8 cellular contexts compared by ENCODE assay signal in the genomic region with DNA sequence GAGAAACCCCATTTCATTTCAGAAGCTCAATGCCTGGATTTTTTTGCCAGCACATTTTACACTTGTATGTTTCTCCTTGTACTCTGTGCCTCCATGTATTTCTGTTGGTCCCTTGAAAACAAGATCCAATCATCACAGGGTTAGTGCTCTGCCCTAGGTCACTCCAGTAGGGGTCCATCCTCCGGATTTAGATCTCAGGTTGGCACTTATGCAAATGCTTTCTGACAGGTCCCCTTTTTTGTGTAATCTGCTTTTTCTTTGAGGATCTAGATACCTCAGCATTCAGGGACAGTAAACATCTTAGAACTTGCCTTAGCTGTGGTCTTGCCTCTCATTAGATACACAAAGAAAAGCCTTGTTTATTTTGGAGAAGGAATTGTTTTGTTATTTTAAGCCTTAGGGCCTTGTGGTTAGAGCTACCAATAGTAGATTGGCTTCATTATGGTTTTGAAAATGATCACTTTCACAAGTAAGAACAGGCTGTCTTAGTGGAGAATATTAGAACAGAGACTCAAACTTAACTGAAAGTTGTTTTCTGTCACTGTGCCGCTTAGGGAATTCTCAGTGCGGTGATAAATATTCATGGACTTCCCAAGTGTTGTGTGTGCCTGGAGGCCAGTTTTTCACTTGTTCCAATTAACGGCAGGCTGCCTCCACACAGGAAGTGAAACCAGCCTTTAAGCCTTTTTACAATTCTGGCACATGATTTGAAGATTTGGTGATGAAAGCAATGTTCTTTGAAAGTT. TPM values are rescaled to one million over a fixed set of nuclear protein-coding genes. Genes with fewer than 3 reads are reported as not detected.
DNase-seq lines count a peak whose midpoint lies in the region; ATAC-seq and TF ChIP-seq lines count a peak whose summit lies in the region.

No MANE protein-coding gene starts in this region.

- no peaks in the 10 kb centered on the region for H3K36me3 Mint-ChIP-seq in activated CD4-positive, alpha-beta T cell treated with anti-CD3 and anti-CD28 coated beads, Interleukin-2, amount 10 ng/mL, durations not matched to agents 7 days and 5 days (ENCODE audit: low read depth)
- H3K36me3 Mint-ChIP-seq in CD8-positive, alpha-beta memory T cell, result no peaks in the 10 kb centered on the region

- POLR2A ChIA-PET in activated CD4-positive, alpha-beta T cell treated with anti-CD3 and anti-CD28 coated beads, Interleukin-2, amount 10 ng/mL, durations not matched to agents 7 days and 5 days (lab: Charles Lee), result no interaction called here
- POLR2A ChIA-PET in CD8-positive, alpha-beta memory T cell (lab: Charles Lee), result no interaction called here

- H3K36me3 ChIP-seq in tibial artery, result no peaks in the 10 kb centered on the region
- no peaks in the 10 kb centered on the region for H3K36me3 ChIP-seq in CD8-positive, alpha-beta memory T cell (ENCODE audit: insufficient read depth, low read length)

- intact Hi-C loops in tibial artery (cut with DNase I; ENCODE audit: low total_unique reads), result loop anchor here (2.0 kb wide), 1 partner anchor 69 kb away; no protein-coding TSS in a partner anchor

- CTCF ChIA-PET in activated CD4-positive, alpha-beta T cell treated with anti-CD3 and anti-CD28 coated beads, Interleukin-2, amount 10 ng/mL, durations not matched to agents 7 days and 5 days (lab: Charles Lee), result no interaction called here
- CTCF ChIA-PET in CD8-positive, alpha-beta memory T cell (lab: Charles Lee), result no interaction called here

- DNase-seq in activated CD4-positive, alpha-beta T cell treated with anti-CD3 and anti-CD28 coated beads, Interleukin-2, amount 10 ng/mL, durations not matched to agents 7 days and 5 days, result no peak
- no peak for DNase-seq in activated CD4-positive, alpha-beta T cell treated with anti-CD3 and anti-CD28 coated beads, Interleukin-2, amount 50 U/mL, for 4 hours
- peak; percentile 68 for DNase-seq in RPMI8226
- peak; percentile 18 for DNase-seq in iris pigment epithelial cell (ENCODE audit: low read depth)
- no peak for DNase-seq in tibial artery
- no peak for DNase-seq in CD8-positive, alpha-beta memory T cell
- DNase-seq in NCI-H1048 (lab: John Stamatoyannopoulos, UW), result no peak

- H3K27ac ChIP-seq in tibial artery, result peak overlapping the region; percentile 81 to 83
- H3K27ac ChIP-seq in CD8-positive, alpha-beta memory T cell (ENCODE audit: low read depth, low read length), result no peak overlapping the region

- H3K27ac Mint-ChIP-seq in activated CD4-positive, alpha-beta T cell treated with anti-CD3 and anti-CD28 coated beads, Interleukin-2, amount 10 ng/mL, durations not matched to agents 7 days and 5 days, result peak overlapping the region; percentile 60
- peak overlapping the region in 1 of 8 donors; percentile 24 for H3K27ac Mint-ChIP-seq in CD8-positive, alpha-beta memory T cell

- H3K4me3 Mint-ChIP-seq in activated CD4-positive, alpha-beta T cell treated with anti-CD3 and anti-CD28 coated beads, Interleukin-2, amount 10 ng/mL, durations not matched to agents 7 days and 5 days, result no peak overlapping the region
- H3K4me3 Mint-ChIP-seq in CD8-positive, alpha-beta memory T cell, result no peak overlapping the region

- H3K9me3 ChIP-seq in tibial artery, result no peaks in the 10 kb centered on the region
- H3K9me3 ChIP-seq in CD8-positive, alpha-beta memory T cell (ENCODE audit: low read length), result no peaks in the 10 kb centered on the region

- peaks cover 0 to 92% (median 39%) of the 10 kb centered on the region in 4 donors for H3K4me1 ChIP-seq in tibial artery
- peaks cover 7% of the 10 kb centered on the region for H3K4me1 ChIP-seq in CD8-positive, alpha-beta memory T cell (ENCODE audit: insufficient read depth, low read length)

- peak overlapping the region in 1 of 2 donors; percentile 23 for H3K4me3 ChIP-seq in tibial artery
- no peak overlapping the region for H3K4me3 ChIP-seq in CD8-positive, alpha-beta memory T cell (ENCODE audit: low read length)

- no peak for ATAC-seq in activated CD4-positive, CD25-positive, alpha-beta regulatory T cell treated with anti-CD3 and anti-CD28 coated beads, Interleukin-2, amount 50 U/mL, for 24 hours

- H3K9me3 Mint-ChIP-seq in activated CD4-positive, alpha-beta T cell treated with anti-CD3 and anti-CD28 coated beads, Interleukin-2, amount 10 ng/mL, durations not matched to agents 7 days and 5 days, result no peaks in the 10 kb centered on the region
- no peaks in the 10 kb centered on the region for H3K9me3 Mint-ChIP-seq in CD8-positive, alpha-beta memory T cell

- no peaks in the 10 kb centered on the region for H3K27me3 ChIP-seq in tibial artery
- no peaks in the 10 kb centered on the region for H3K27me3 ChIP-seq in CD8-positive, alpha-beta memory T cell (ENCODE audit: insufficient read depth, low read length, poor library complexity, severe bottlenecking)

- no peak for TF ChIP-seq CTCF in tibial artery (IDR thresholded peaks at IDR 0.05)

- peaks cover 11% of the 10 kb centered on the region for H3K27me3 Mint-ChIP-seq in activated CD4-positive, alpha-beta T cell treated with anti-CD3 and anti-CD28 coated beads, Interleukin-2, amount 10 ng/mL, durations not matched to agents 7 days and 5 days
- no peaks in the 10 kb centered on the region for H3K27me3 Mint-ChIP-seq in CD8-positive, alpha-beta memory T cell

- H3K4me1 Mint-ChIP-seq in activated CD4-positive, alpha-beta T cell treated with anti-CD3 and anti-CD28 coated beads, Interleukin-2, amount 10 ng/mL, durations not matched to agents 7 days and 5 days, result peaks cover 15% of the 10 kb centered on the region
- peaks cover 0 to 9% (median 0%) of the 10 kb centered on the region in 3 donors for H3K4me1 Mint-ChIP-seq in CD8-positive, alpha-beta memory T cell

RNA-seq across cellular contexts. Expression of a gene that starts 7.8 kb away (rescaled TPM):
- under 1 TPM; 0.20 to 0.21 TPM for total RNA-seq in activated CD4-positive, alpha-beta T cell treated with anti-CD3 and anti-CD28 coated beads, Interleukin-2, amount 10 ng/mL, durations not matched to agents 7 days and 5 days
- total RNA-seq in CD8-positive, alpha-beta memory T cell, result under 1 TPM; 0.75 to 0.88 TPM
- polyA plus RNA-seq in CD8-positive, alpha-beta memory T cell, result 0.14 TPM

RNA-seq across cellular contexts. Expression of a gene that starts 22.2 kb away (rescaled TPM):
- total RNA-seq in activated CD4-positive, alpha-beta T cell treated with anti-CD3 and anti-CD28 coated beads, Interleukin-2, amount 10 ng/mL, durations not matched to agents 7 days and 5 days, result 10 to 100 TPM; 55.1 to 62.9 TPM
- total RNA-seq in CD8-positive, alpha-beta memory T cell, result 100 to 1,000 TPM; 128 to 131 TPM
- polyA plus RNA-seq in CD8-positive, alpha-beta memory T cell, result 28.9 TPM

Comparison
In these comparisons a context has a peak if more than half of its experiments do, and no peak if none do; other contexts are left out.
1. DNase-seq: peak in RPMI8226 (single experiment) and iris pigment epithelial cell (single experiment); none in activated CD4-positive, alpha-beta T cell treated with anti-CD3 and anti-CD28 coated beads, Interleukin-2, amount 10 ng/mL, durations not matched to agents 7 days and 5 days (single experiment), activated CD4-positive, alpha-beta T cell treated with anti-CD3 and anti-CD28 coated beads, Interleukin-2, amount 50 U/mL, for 4 hours (0 of 2), tibial artery (0 of 2), CD8-positive, alpha-beta memory T cell (0 of 5) and NCI-H1048 (single experiment).